ENCODE assay signal across 27 cellular contexts in the genomic region with DNA sequence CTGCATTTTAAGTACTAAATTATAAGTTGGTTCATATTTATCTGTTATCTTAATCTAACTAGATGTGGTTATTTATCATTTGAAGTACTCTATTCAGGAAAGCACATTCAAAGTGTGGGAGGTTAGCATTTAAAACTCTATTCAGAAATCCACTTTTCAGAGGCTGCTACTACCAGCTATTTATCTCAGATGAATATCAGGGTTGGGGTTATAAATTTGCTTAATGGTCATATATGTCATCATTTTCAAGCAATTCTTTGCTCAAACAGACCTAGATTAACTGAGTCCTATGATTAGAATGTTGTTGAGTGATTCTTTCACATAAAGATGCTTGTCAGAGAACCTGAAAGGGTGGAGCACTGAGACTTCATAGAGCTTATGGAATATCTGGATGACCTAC.
"Had no signal": no experiment of that assay in that cellular context is flagged by ENCODE, and none has a peak within 500 bp of the region (broad histone marks: within the 10 kb centered on the region; RNA-seq: fewer than 3 reads in every experiment).

No MANE protein-coding gene starts in this region.

- H3K4me3 ChIP-seq: K562, MG63, PC-9, SJCRH30, SK-N-MC had no signal

- H3K9me3 ChIP-seq: MG63, SJCRH30 had no signal

- H2AFZ ChIP-seq: PC-9 had no signal

- FAIRE-seq: K562, RCC 7860 had no signal

- H3K36me3 ChIP-seq: MG63, SJCRH30 had no signal

- ATAC-seq: K562, Panc1, Right ventricle myocardium inferior, T-cell had no signal

- H3K4me1 ChIP-seq: SJCRH30 had no signal

- H3K4me2 ChIP-seq: PC-9 had no signal

- H3K27me3 ChIP-seq: MG63, SJCRH30 had no signal

- H3K27ac ChIP-seq: PC-9, RWPE1, SJCRH30, SK-N-MC had no signal

- DNase-seq: Kasumi-1, KG1, MG63, NCI-H1048, NCI-H1436, NCI-H1694, NCI-H187, NCI-H1930, NCI-H2029 treated with DMSO at 0.1 percent for 48 hours, NCI-H2081 treated with DMSO at 0.1 percent for 48 hours, NCI-H2107, NCI-H2171, NCI-H226, NCI-H510A treated with DMSO at 0.1 percent for 48 hours, NCI-H524 treated with DMSO at 0.1 percent for 48 hours, NCI-H774, PC-9, SHP77, SIG-M5, SJCRH30, T-cell had no signal
